11 cellular contexts compared by ENCODE assay signal in the genomic region with DNA sequence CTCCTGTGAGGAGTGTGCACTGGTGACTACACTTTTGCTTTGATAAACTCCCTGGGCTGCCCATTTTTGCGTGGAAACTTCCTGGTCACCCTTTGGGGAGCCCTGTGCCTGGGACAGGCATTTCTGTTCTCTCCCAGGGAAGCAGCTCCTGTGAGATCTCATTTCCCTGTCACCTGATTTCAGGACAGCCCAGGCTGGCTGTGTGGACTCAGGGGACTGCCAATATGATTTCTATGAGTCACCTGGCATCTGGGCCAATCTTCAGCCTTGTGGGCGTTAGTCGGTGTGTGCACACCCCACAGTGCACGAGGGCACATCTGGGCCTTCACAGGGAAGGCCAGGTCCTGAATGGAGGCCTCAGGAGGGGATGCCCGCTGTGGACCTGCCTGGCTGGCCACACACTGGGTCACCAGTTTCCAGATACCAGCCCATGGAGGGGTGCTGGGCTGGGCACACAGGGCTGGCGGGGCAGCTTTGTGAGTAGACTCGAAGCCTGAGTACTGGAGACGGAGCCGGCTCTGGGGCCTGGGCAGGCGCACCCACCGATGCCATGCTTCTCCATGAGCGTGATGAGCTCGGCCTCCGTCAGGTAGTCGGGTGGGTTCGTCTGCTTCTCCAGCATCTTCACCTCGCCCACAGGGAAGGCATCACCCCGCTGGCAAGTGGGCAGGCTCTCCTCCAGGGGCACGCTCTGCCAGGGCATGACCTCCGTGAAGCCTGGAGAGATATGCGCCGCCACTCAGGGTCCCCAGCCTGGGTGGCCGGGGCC. TPM values are rescaled to one million over a fixed set of nuclear protein-coding genes. Genes with fewer than 3 reads are reported as not detected.
DNase-seq lines count a peak whose midpoint lies in the region; ATAC-seq and TF ChIP-seq lines count a peak whose summit lies in the region.
"Had no signal": no experiment of that assay in that cellular context is flagged by ENCODE, and none has a peak within 500 bp of the region (broad histone marks: within the 10 kb centered on the region; RNA-seq: fewer than 3 reads in every experiment).

No MANE protein-coding gene starts in this region.

- WGBS in esophagus squamous epithelium, 2 donors, result 88% methylated on average over 2 to 8 of the region's 23 CpGs
- WGBS in prostate gland, result 82% methylated on average over 23 of the region's 23 CpGs
- 80 to 95% methylated on average over 3 to 4 of the region's 23 CpGs for WGBS in gastroesophageal sphincter (ENCODE audit: low coverage in 1 of 2), 2 donors

- H3K27me3 ChIP-seq in Panc1 (ENCODE audit: control insufficient read depth, insufficient read depth, low read length) (no peaks in the 10 kb centered on the region), esophagus squamous epithelium (no peaks in the 10 kb centered on the region), prostate gland (replicated peaks; ENCODE audit: insufficient read depth) (no peaks in the 10 kb centered on the region), gastroesophageal sphincter (no peaks in the 10 kb centered on the region)
- H3K27me3 ChIP-seq: Peyer's patch, testis had no signal

- no peaks in the 10 kb centered on the region for H3K9me3 Mint-ChIP-seq in T-helper 2 cell treated with Interferon-gamma antibody and Interleukin-4, amounts not matched to agents 5 μg/mL and 100 μg/mL, for 36 hours

- TF ChIP-seq CTCF in Panc1 (IDR thresholded peaks at IDR 0.05), result no peak
- no peak for TF ChIP-seq CTCF in esophagus squamous epithelium (IDR thresholded peaks at IDR 0.05)
- TF ChIP-seq CTCF in prostate gland (IDR thresholded peaks at IDR 0.05), result no peak
- TF ChIP-seq CTCF in gastroesophageal sphincter (IDR thresholded peaks at IDR 0.05), result no peak

- H3K27ac ChIP-seq in Panc1 (ENCODE audit: low read length) (no peak overlapping the region), esophagus squamous epithelium (peak overlapping the region; percentile 15 to 60 (median 28)), prostate gland (no peak overlapping the region), gastroesophageal sphincter (no peak overlapping the region)
- H3K27ac ChIP-seq: Peyer's patch, testis had no signal

- H3K9me3 ChIP-seq in Panc1 (ENCODE audit: control insufficient read depth, insufficient read depth, low read depth, low read length) (no peaks in the 10 kb centered on the region), esophagus squamous epithelium (no peaks in the 10 kb centered on the region), prostate gland (no peaks in the 10 kb centered on the region), gastroesophageal sphincter (no peaks in the 10 kb centered on the region)
- H3K9me3 ChIP-seq: Peyer's patch, testis had no signal

- TF ChIP-seq POLR2A in esophagus squamous epithelium (IDR thresholded peaks at IDR 0.05) (no peak), prostate gland (IDR thresholded peaks at IDR 0.05) (peak; percentile 31), gastroesophageal sphincter (IDR thresholded peaks at IDR 0.05) (no peak)

- no peaks in the 10 kb centered on the region for H3K36me3 ChIP-seq in Panc1 (ENCODE audit: control insufficient read depth, insufficient read depth, low read length)
- peaks cover 23 to 93% (median 51%) of the 10 kb centered on the region in 3 donors for H3K36me3 ChIP-seq in esophagus squamous epithelium
- H3K36me3 ChIP-seq in prostate gland, result peaks cover 0 to 19% of the 10 kb centered on the region in 2 donors
- H3K36me3 ChIP-seq in gastroesophageal sphincter, result peaks cover 0 to 95% of the 10 kb centered on the region in 2 donors

- in situ Hi-C loops in Panc1 (cut with HindIII; ENCODE audit: low pct_unique_long_range_greater_than_20kb, low sequenced_read_pairs), result no loop called here

- peak; percentile 47; the same call in 1 of the 2 replicates for ATAC-seq in Panc1
- no peak for ATAC-seq in gastroesophageal sphincter

- intact Hi-C loops in Panc1 (cut with micrococcal nuclease; ENCODE audit: unreplicated experiment) (no loop called here), esophagus squamous epithelium (cut with DNase I) (no loop called here), prostate gland (cut with DNase I) (no loop called here)

- no peak overlapping the region for H3K4me3 ChIP-seq in Panc1 (ENCODE audit: low read depth in 2 of 2, low read length in 2 of 2)
- no peak overlapping the region for H3K4me3 ChIP-seq in esophagus squamous epithelium
- no peak overlapping the region for H3K4me3 ChIP-seq in prostate gland
- no peak overlapping the region for H3K4me3 ChIP-seq in gastroesophageal sphincter
- H3K4me3 ChIP-seq: Peyer's patch, testis had no signal

- TF ChIP-seq EP300 in gastroesophageal sphincter (IDR thresholded peaks at IDR 0.05), result no peak

- BruUV-seq in Panc1 (replicated peaks; lab: Mats Ljungman, UMichigan), result no TSS peak

- no peak overlapping the region for H3K4me3 Mint-ChIP-seq in T-helper 2 cell treated with Interferon-gamma antibody and Interleukin-4, amounts not matched to agents 5 μg/mL and 100 μg/mL, for 36 hours

- no peaks in the 10 kb centered on the region for H3K4me1 Mint-ChIP-seq in T-helper 2 cell treated with Interferon-gamma antibody and Interleukin-4, amounts not matched to agents 5 μg/mL and 100 μg/mL, for 36 hours (ENCODE audit: low read depth)

- peaks cover 31% of the 10 kb centered on the region for H3K36me3 Mint-ChIP-seq in T-helper 2 cell treated with Interferon-gamma antibody and Interleukin-4, amounts not matched to agents 5 μg/mL and 100 μg/mL, for 36 hours (ENCODE audit: low read depth)

- POLR2A ChIA-PET in Panc1 (lab: Charles Lee), result interaction anchor here (0.6 kb wide), 1 partner anchor 140 kb away, joined by 3 read pairs; no protein-coding TSS in a partner anchor

- peak; percentile 69 for DNase-seq in GM03348 (ENCODE audit: low spot score)
- no peak for DNase-seq in Panc1 (ENCODE audit: low read depth, low spot score)
- no peak for DNase-seq in esophagus squamous epithelium (lab: John Stamatoyannopoulos, UW)
- DNase-seq in prostate gland (ENCODE audit: low spot score), result peak; percentile 49
- no peak for DNase-seq in SIG-M5 treated with dmso at 0.1 percent for 504 hours (lab: John Stamatoyannopoulos, UW; ENCODE audit: unreplicated experiment)
- DNase-seq in T-helper 2 cell treated with Interferon-gamma antibody and Interleukin-4, amounts not matched to agents 5 μg/mL and 100 μg/mL, for 36 hours (ENCODE audit: low spot score), result no peak
- DNase-seq in NK-92 (lab: John Stamatoyannopoulos, UW; ENCODE audit: unreplicated experiment), result no peak
- DNase-seq: NCI-H2171 treated with DMSO at 0.1 percent for 48 hours, Peyer's patch, testis had no signal

- H3K27me3 Mint-ChIP-seq in T-helper 2 cell treated with Interferon-gamma antibody and Interleukin-4, amounts not matched to agents 5 μg/mL and 100 μg/mL, for 36 hours (ENCODE audit: low read depth), result no peaks in the 10 kb centered on the region

- H3K4me1 ChIP-seq in Panc1 (ENCODE audit: control insufficient read depth, insufficient read depth, low read length) (no peaks in the 10 kb centered on the region), esophagus squamous epithelium (peaks cover 0 to 21% (median 8%) of the 10 kb centered on the region in 3 donors), prostate gland (replicated peaks) (no peaks in the 10 kb centered on the region), gastroesophageal sphincter (no peaks in the 10 kb centered on the region)
- H3K4me1 ChIP-seq: Peyer's patch had no signal

- CTCF ChIA-PET in Panc1 (lab: Charles Lee), result no interaction called here

- H3K27ac Mint-ChIP-seq in T-helper 2 cell treated with Interferon-gamma antibody and Interleukin-4, amounts not matched to agents 5 μg/mL and 100 μg/mL, for 36 hours, result no peak overlapping the region

RNA-seq across cellular contexts. Expression of a gene that starts 9.4 kb away (rescaled TPM):
- total RNA-seq in Panc1 (2021; ENCODE audit: unreplicated experiment) (28.9 TPM), esophagus squamous epithelium (10 to 100 TPM; 22.2 to 39.7 (median 25.9) TPM), prostate gland (10 to 100 TPM; 16.8 to 31.6 TPM), gastroesophageal sphincter (10 to 100 TPM; 22.9 to 78.0 (median 36.8) TPM)
- 27.9 TPM for polyA plus RNA-seq in Panc1 (2012; ENCODE audit: insufficient read length)

RNA-seq across cellular contexts. Expression of a gene that starts 20.5 kb away (rescaled TPM):
- total RNA-seq in Panc1 (2021; ENCODE audit: unreplicated experiment) (29.1 TPM), esophagus squamous epithelium (10 to 100 TPM in 3 of 4 donors, 1 to 10 TPM in 1; 4.6 to 36.6 (median 23.4) TPM), prostate gland (10 to 100 TPM; 25.2 to 60.6 TPM), gastroesophageal sphincter (10 to 100 TPM in 3 of 4 donors, 1 to 10 TPM in 1; 8.9 to 24.9 (median 18.6) TPM)
- 16.8 TPM for polyA plus RNA-seq in Panc1 (2012; ENCODE audit: insufficient read length)

Comparison
In these comparisons a context has a peak if more than half of its experiments do, and no peak if none do; other contexts are left out.
1. DNase-seq: peak in GM03348 (single experiment) and prostate gland (single experiment); none in Panc1 (single experiment), esophagus squamous epithelium (single experiment), SIG-M5 treated with dmso at 0.1 percent for 504 hours (single experiment), T-helper 2 cell treated with Interferon-gamma antibody and Interleukin-4, amounts not matched to agents 5 μg/mL and 100 μg/mL, for 36 hours (single experiment) and NK-92 (single experiment).
2. H3K27ac ChIP-seq: peak in esophagus squamous epithelium (4 of 4); none in Panc1 (single experiment), prostate gland (0 of 2) and gastroesophageal sphincter (0 of 4).